In the genomic region with DNA sequence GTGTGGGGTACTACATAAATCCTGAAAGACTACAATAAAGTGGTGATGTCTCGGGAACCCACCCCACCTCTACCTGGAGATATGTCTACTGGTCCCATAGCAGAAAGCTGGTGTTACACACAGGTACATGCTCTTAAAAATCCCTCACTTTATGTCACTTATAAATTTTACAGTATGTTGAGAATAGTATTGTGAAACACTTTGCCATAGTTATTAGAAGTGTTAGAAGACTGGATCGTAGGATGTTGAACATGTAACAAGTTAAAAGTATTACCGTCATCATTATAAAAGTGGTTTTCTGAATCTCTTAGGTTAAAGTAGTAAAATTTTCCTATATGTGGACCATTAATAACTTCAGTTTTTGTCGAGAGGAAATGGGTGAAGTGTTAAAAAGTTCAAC, we compare ENCODE assay signal across 14 cellular contexts. TPM values are rescaled to one million over a fixed set of nuclear protein-coding genes. Genes with fewer than 3 reads are reported as not detected.
DNase-seq lines count a peak whose midpoint lies in the region; ATAC-seq, FAIRE-seq and TF ChIP-seq lines count a peak whose summit lies in the region.
"Had no signal": no experiment of that assay in that cellular context is flagged by ENCODE, and none has a peak within 500 bp of the region (broad histone marks: within the 10 kb centered on the region; RNA-seq: fewer than 3 reads in every experiment).

No MANE protein-coding gene starts in this region.

- no peak for FAIRE-seq in HepG2 (lab: Jason Lieb, UNC)
- peak; percentile 53 for FAIRE-seq in frontal cortex (lab: Jason Lieb, UNC)

- 97% methylated on average over 4 of the region's 4 CpGs for WGBS in HepG2 (ENCODE audit: low lambda C conversion rate)
- 98% methylated on average over 4 of the region's 4 CpGs for WGBS in right lobe of liver (ENCODE audit: insufficient coverage, low coverage, low lambda C conversion rate, missing lambda C conversion rate)
- WGBS in psoas muscle, 3 donors = 94 to 95% (median 94%) methylated on average over 4 of the region's 4 CpGs

- POLR2A ChIA-PET in HepG2 (lab: Yijun Ruan, JAX) = no interaction called here

- DNase-seq in HepG2 (ENCODE audit: low spot score) = no peak
- no peak for DNase-seq in right lobe of liver
- DNase-seq in frontal cortex (ENCODE audit: low spot score in 2 of 2) = no peak
- DNase-seq in psoas muscle = no peak
- no peak for DNase-seq in left lobe of liver (ENCODE audit: low spot score)
- DNase-seq: AML-193, DMS 273 treated with DMSO at 0.1 percent for 48 hours, GOT3, H9, KBM-7 had no signal

- no peak overlapping the region for H3K27ac ChIP-seq in HepG2 (ENCODE audit: extremely low read length, insufficient read depth, low read length)
- no peak overlapping the region for H3K27ac ChIP-seq in right lobe of liver
- peak overlapping the region; percentile 14 for H3K27ac ChIP-seq in psoas muscle
- H3K27ac ChIP-seq: 22Rv1, BLaER1 had no signal

- TF ChIP-seq CTCF in HepG2 (CRISPR knock-in tag; IDR thresholded peaks at IDR 0.05) = no peak
- no peak for TF ChIP-seq CTCF in right lobe of liver (IDR thresholded peaks at IDR 0.05)
- no peak for TF ChIP-seq CTCF in psoas muscle (IDR thresholded peaks at IDR 0.05)

- TF ChIP-seq EP300 in HepG2 (IDR thresholded peaks at IDR 0.05; ENCODE audit: low read depth in 2 of 2, low read length in 2 of 2) = no peak
- TF ChIP-seq EP300 in HepG2 (CRISPR knock-in tag; IDR thresholded peaks at IDR 0.05; ENCODE audit: borderline replicate concordance) = no peak

- CTCF ChIA-PET in HepG2 (lab: Yijun Ruan, JAX; ENCODE audit: low intra/inter-chr PET ratio, low total read pairs) = no interaction called here

- H3K4me3 ChIP-seq in HepG2 (replicated peaks in 1 of 3; ENCODE audit: insufficient read depth in 1 of 3, low read depth in 2 of 3, low read length in 3 of 3) (no peak overlapping the region), right lobe of liver (no peak overlapping the region), psoas muscle (no peak overlapping the region)
- H3K4me3 ChIP-seq: BLaER1 had no signal

- H3K36me3 ChIP-seq in HepG2 (replicated peaks in 1 of 2; ENCODE audit: control insufficient read depth in 1 of 2, insufficient read depth in 2 of 2, low read length in 2 of 2) (peaks cover 5 to 38% of the 10 kb centered on the region in 2 experiments), right lobe of liver (peaks cover 0 to 4% (median 1%) of the 10 kb centered on the region in 4 donors), psoas muscle (ENCODE audit: insufficient read depth in 1 of 2, low read depth in 1 of 2) (peaks cover 0 to 16% of the 10 kb centered on the region in 2 donors)

- BruUV-seq in HepG2 (replicated peaks; lab: Mats Ljungman, UMichigan) = no TSS peak

- intact Hi-C loops in HepG2 (cut with micrococcal nuclease; ENCODE audit: unreplicated experiment) = no loop called here
- intact Hi-C loops in right lobe of liver (cut with DNase I) = no loop called here
- intact Hi-C loops in psoas muscle (cut with DNase I) = loop anchor here in 1 of 2 donors (10.0 kb wide), 1 partner anchor 45 kb away; a partner anchor contains a TSS

- no peak overlapping the region for H3K9ac ChIP-seq in HepG2 (ENCODE audit: insufficient read depth, low read depth, low read length)
- H3K9ac ChIP-seq: BLaER1 had no signal

- no peak for ATAC-seq in HepG2
- ATAC-seq in right lobe of liver = no peak
- no peak for ATAC-seq in psoas muscle
- no peak for ATAC-seq in GM21717 (IDR thresholded peaks at IDR 0.05; ENCODE audit: unreplicated experiment)
- ATAC-seq in HG02973 (IDR thresholded peaks at IDR 0.05; ENCODE audit: unreplicated experiment) = no peak
- ATAC-seq in left lobe of liver = no peak

- no peak overlapping the region for H2AFZ ChIP-seq in HepG2 (ENCODE audit: low read length)

- no peaks in the 10 kb centered on the region for H3K9me3 ChIP-seq in HepG2 (ENCODE audit: low read length)
- no peaks in the 10 kb centered on the region for H3K9me3 ChIP-seq in right lobe of liver
- no peaks in the 10 kb centered on the region for H3K9me3 ChIP-seq in psoas muscle
- H3K9me3 ChIP-seq: BLaER1 had no signal

- no peak overlapping the region for H3K4me2 ChIP-seq in HepG2 (ENCODE audit: low read depth, low read length)
- H3K4me2 ChIP-seq: BLaER1 had no signal

- TF ChIP-seq POLR2A in HepG2 (IDR thresholded peaks at IDR 0.05; ENCODE audit: insufficient read depth in 1 of 2, low read depth in 2 of 2, low read length in 2 of 2) = no peak
- TF ChIP-seq POLR2A in right lobe of liver (IDR thresholded peaks at IDR 0.05) = no peak

- TF ChIP-seq RAD21 in HepG2 (CRISPR knock-in tag; IDR thresholded peaks at IDR 0.05) = no peak

- H3K4me1 ChIP-seq in HepG2 (ENCODE audit: insufficient read depth, low read length) = peaks cover 9% of the 10 kb centered on the region
- no peaks in the 10 kb centered on the region for H3K4me1 ChIP-seq in right lobe of liver
- H3K4me1 ChIP-seq in psoas muscle = peaks cover 9% of the 10 kb centered on the region
- H3K4me1 ChIP-seq: BLaER1 had no signal

- H4K20me1 ChIP-seq in HepG2 (ENCODE audit: insufficient read depth, low read length) = 0 out of 2 replicates have a peak, but pooled peaks cover 4% of the 10 kb centered on the region

- peaks cover 39% of the 10 kb centered on the region for H3K79me2 ChIP-seq in HepG2 (ENCODE audit: insufficient read depth, low read length)

- in situ Hi-C loops in HepG2 (cut with HindIII; ENCODE audit: extremely low pct_ligation_motif_present, low pct_unique_long_range_greater_than_20kb) = no loop called here

- H3K27me3 ChIP-seq in HepG2 (ENCODE audit: control insufficient read depth in 1 of 2, insufficient read depth in 2 of 2, low read length in 2 of 2) (no peaks in the 10 kb centered on the region), right lobe of liver (no peaks in the 10 kb centered on the region), psoas muscle (ENCODE audit: insufficient read depth in 3 of 3, low read length in 2 of 3) (no peaks in the 10 kb centered on the region)
- H3K27me3 ChIP-seq: BLaER1 had no signal

TF ChIP-seq in HepG2, 621 proteins besides CTCF, POLR2A, EP300 and RAD21:
- no peak for TF ChIP-seq NAIF1 (CRISPR knock-in tag; IDR thresholded peaks at IDR 0.05; ENCODE audit: borderline replicate concordance)
- TF ChIP-seq CEBPB (IDR thresholded peaks at IDR 0.05; ENCODE audit: borderline replicate concordance, low read depth, low read length) = peak; percentile 53; the same call in 1 of the 2 replicates

RNA-seq across cellular contexts. Expression of a gene that starts 48.6 kb away (rescaled TPM):
- total RNA-seq in HepG2 (2016; rRNA removed; fragmentation: Illumina TruSeq; extraction: Trizol) (51.6 and 68.8 TPM in 2 replicates), right lobe of liver (10 to 100 TPM; 10.6 to 14.8 (median 12.3) TPM), frontal cortex (24.1 TPM), psoas muscle (10 to 100 TPM in 3 of 4 donors, 1 to 10 TPM in 1; 7.6 to 19.0 (median 13.5) TPM), left lobe of liver (11.3 TPM)
- 10.0 and 11.5 TPM in 2 replicates for total RNA-seq in HepG2 (2016; cell fraction: cytosol; rRNA removed; fragmentation: Illumina TruSeq; extraction: Trizol; ENCODE audit: low read depth)
- 47.5 and 62.1 TPM in 2 replicates for total RNA-seq in HepG2 (2016; cell fraction: insoluble cytoplasmic fraction; rRNA removed; fragmentation: Illumina TruSeq; extraction: Trizol)
- 48.3 and 49.1 TPM in 2 replicates for total RNA-seq in HepG2 (2016; cell fraction: membrane; rRNA removed; fragmentation: Illumina TruSeq; extraction: Trizol)
- 43.8 and 44.8 TPM in 2 replicates for total RNA-seq in HepG2 (2016; cell fraction: nucleus; rRNA removed; fragmentation: Illumina TruSeq; extraction: Trizol)
- polyA plus RNA-seq in HepG2 (2011; rRNA removed) (11.0 and 12.6 TPM in 2 replicates), psoas muscle (10 to 100 TPM in 1 of 3 donors, 1 to 10 TPM in 2; 3.0 to 12.7 (median 5.3) TPM)
- polyA plus RNA-seq in HepG2 (2011; cell fraction: cytosol; rRNA removed) = 6.4 and 7.3 TPM in 2 replicates
- 11.9 and 15.1 TPM in 2 replicates for polyA plus RNA-seq in HepG2 (2011; cell fraction: nucleus; rRNA removed)
- polyA plus RNA-seq in HepG2 (2012) = 18.9 and 24.1 TPM in 2 replicates
- polyA plus RNA-seq in HepG2 (2016; cell fraction: cytosol; fragmentation: Illumina TruSeq; extraction: Trizol; ENCODE audit: low read depth) = 4.1 and 6.0 TPM in 2 replicates
- polyA plus RNA-seq in HepG2 (2016; cell fraction: insoluble cytoplasmic fraction; fragmentation: Illumina TruSeq; extraction: Trizol; ENCODE audit: low read depth) = 33.9 and 34.3 TPM in 2 replicates
- 18.7 and 19.9 TPM in 2 replicates for polyA plus RNA-seq in HepG2 (2016; cell fraction: membrane; fragmentation: Illumina TruSeq; extraction: Trizol; ENCODE audit: low read depth)
- 16.2 and 18.6 TPM in 2 replicates for polyA plus RNA-seq in HepG2 (2016; cell fraction: nucleus; fragmentation: Illumina TruSeq; extraction: Trizol; ENCODE audit: insufficient read depth, low read depth)
- 4.7 and 17.9 TPM in 2 replicates for polyA minus RNA-seq in HepG2 (2011; rRNA and poly(A)+ RNA removed; ENCODE audit: low replicate concordance)
- polyA minus RNA-seq in HepG2 (2011; cell fraction: cytosol; rRNA and poly(A)+ RNA removed) = 17.1 and 17.5 TPM in 2 replicates
- polyA minus RNA-seq in HepG2 (2011; cell fraction: nucleus; rRNA and poly(A)+ RNA removed) = 74.5 and 98.8 TPM in 2 replicates
